ENCODE assay signal across 9 cellular contexts in genomic region chr3:126523745-126524428, GRCh38. TPM values are rescaled to one million over a fixed set of nuclear protein-coding genes. Genes with fewer than 3 reads are reported as not detected.
DNase-seq lines count a peak whose midpoint lies in the region; ATAC-seq, FAIRE-seq and TF ChIP-seq lines count a peak whose summit lies in the region.
"Had no signal": no experiment of that assay in that cellular context is flagged by ENCODE, and none has a peak within 500 bp of the region (broad histone marks: within the 10 kb centered on the region; RNA-seq: fewer than 3 reads in every experiment).

CHST13 (plus strand) TSS chr3:126524155; CDS start chr3:126524333, 178 bp downstream.

- no peak within 1 kb of the TSS for H3K4me3 ChIP-seq in mucosa of descending colon

- no peaks in the 10 kb centered on the region for H3K9me3 Mint-ChIP-seq in endothelial cell (ENCODE audit: unreplicated experiment)

- peaks cover 4% of the 10 kb centered on the region for H3K36me3 Mint-ChIP-seq in endothelial cell (ENCODE audit: low read depth, unreplicated experiment)

- no peak for FAIRE-seq in D721Med (lab: Jason Lieb, UNC)
- FAIRE-seq: TTC549 had no signal

- H3K27me3 Mint-ChIP-seq in endothelial cell (ENCODE audit: unreplicated experiment), result peaks cover 6% of the 10 kb centered on the region

- no peaks in the 10 kb centered on the region for H3K9me3 ChIP-seq in mucosa of descending colon

- intact Hi-C loops in mucosa of descending colon (cut with DNase I, micrococcal nuclease), result no loop called here

- TF ChIP-seq CTCF in endothelial cell (IDR thresholded peaks at IDR 0.05; ENCODE audit: unreplicated experiment) (no peak), mucosa of descending colon (IDR thresholded peaks at IDR 0.05) (no peak), D721Med (IDR thresholded peaks at IDR 0.05; ENCODE audit: insufficient read depth, missing control alignments) (no peak)

- no peak within 1 kb of the TSS for H3K27ac Mint-ChIP-seq in endothelial cell (ENCODE audit: unreplicated experiment)

- peak within 1 kb of the TSS; percentile 47 for H3K4me3 Mint-ChIP-seq in endothelial cell (ENCODE audit: unreplicated experiment)

- ATAC-seq in mucosa of descending colon, result peak; percentile 86

- peaks cover 8% of the 10 kb centered on the region for H3K4me1 Mint-ChIP-seq in endothelial cell (ENCODE audit: unreplicated experiment)

- peaks cover 11% of the 10 kb centered on the region for H3K4me1 ChIP-seq in mucosa of descending colon (ENCODE audit: low read depth)

- DNase-seq in NCI-H1092 treated with DMSO at 0.1 percent for 48 hours (lab: John Stamatoyannopoulos, UW) (peak; percentile 24), NCI-H1092 (lab: John Stamatoyannopoulos, UW) (no peak), NCI-H69 (lab: John Stamatoyannopoulos, UW) (peak; percentile 71), endothelial cell (ENCODE audit: low spot score) (peak; percentile 64), mucosa of descending colon (peak; percentile 63 to 90 (median 89)), MV-4-11 (lab: John Stamatoyannopoulos, UW) (no peak), D721Med (ENCODE audit: insufficient read length, low spot score) (no peak), Ammon's horn (ENCODE audit: low spot score) (no peak)

- no peaks in the 10 kb centered on the region for H3K36me3 ChIP-seq in mucosa of descending colon (ENCODE audit: low read depth)

RNA-seq across cellular contexts. Expression of gene CHST13, which starts in this region (rescaled TPM):
- total RNA-seq in endothelial cell (ENCODE audit: unreplicated experiment) (not detected), mucosa of descending colon (1 to 10 TPM in 1 of 3 donors, under 1 TPM in 2; 0.27 to 5.7 (median 0.98) TPM)

Comparison
In these comparisons a context has a peak if more than half of its experiments do, and no peak if none do; other contexts are left out.
1. DNase-seq: peak in NCI-H1092 treated with DMSO at 0.1 percent for 48 hours (single experiment), NCI-H69 (single experiment) and mucosa of descending colon (3 of 3); none in NCI-H1092 (single experiment), MV-4-11 (single experiment), D721Med (single experiment) and Ammon's horn (single experiment).
2. Peak in DNase-seq in endothelial cell; RNA of the gene not detected or under 1 TPM.